In genomic region chr3:126749931-126750759, GRCh38 we compare ENCODE assay signal across 19 cellular contexts.
"Had no signal": no experiment of that assay in that cellular context is flagged by ENCODE, and none has a peak within 500 bp of the region (broad histone marks: within the 10 kb centered on the region; RNA-seq: fewer than 3 reads in every experiment).

No MANE protein-coding gene starts in this region.

- H3K36me3 Mint-ChIP-seq: activated naive CD8-positive, alpha-beta T cell treated with anti-CD3 and anti-CD28 coated beads, Interleukin-2, amount 10 ng/mL, durations not matched to agents 7 days and 5 days; type B pancreatic cell had no signal

- H3K9me3 ChIP-seq: right lobe of liver, suprapubic skin had no signal

- H3K4me3 ChIP-seq: lung, right lobe of liver, smooth muscle cell, suprapubic skin had no signal

- DNase-seq: activated CD4-positive, alpha-beta T cell treated with anti-CD3 and anti-CD28 coated beads for 36 hours; activated CD8-positive, alpha-beta T cell treated with anti-CD3 and anti-CD28 coated beads, Interleukin-2, amount 10 ng/mL, durations not matched to agents 7 days and 5 days; activated naive CD4-positive, alpha-beta T cell; activated naive CD8-positive, alpha-beta T cell treated with anti-CD3 and anti-CD28 coated beads, Interleukin-2, amount 10 ng/mL, durations not matched to agents 7 days and 5 days; effector memory CD4-positive, alpha-beta T cell; foreskin melanocyte; head of caudate nucleus; left cardiac atrium; naive thymus-derived CD8-positive, alpha-beta T cell; T-helper 1 cell; T1000 had no signal

- H3K27ac ChIP-seq: right lobe of liver, suprapubic skin had no signal

- H3K9me3 Mint-ChIP-seq: activated naive CD8-positive, alpha-beta T cell treated with anti-CD3 and anti-CD28 coated beads, Interleukin-2, amount 10 ng/mL, durations not matched to agents 7 days and 5 days; brain; central memory CD8-positive, alpha-beta T cell; naive thymus-derived CD8-positive, alpha-beta T cell; stimulated activated naive CD8-positive, alpha-beta T cell treated with anti-CD3 and anti-CD28 coated beads, Interleukin-15, Interleukin-2, amounts not matched to agents 100 ng/mL and 50 ng/mL, for 24 hours; type B pancreatic cell had no signal

- H3K27me3 Mint-ChIP-seq: activated CD4-positive, alpha-beta T cell treated with anti-CD3 and anti-CD28 coated beads for 36 hours; activated naive CD8-positive, alpha-beta T cell treated with anti-CD3 and anti-CD28 coated beads, Interleukin-2, amount 10 ng/mL, durations not matched to agents 7 days and 5 days; brain; central memory CD8-positive, alpha-beta T cell; naive thymus-derived CD8-positive, alpha-beta T cell; stimulated activated naive CD8-positive, alpha-beta T cell treated with anti-CD3 and anti-CD28 coated beads, Interleukin-15, Interleukin-2, amounts not matched to agents 100 ng/mL and 50 ng/mL, for 24 hours; type B pancreatic cell had no signal

- H3K4me1 Mint-ChIP-seq: activated CD4-positive, alpha-beta T cell treated with anti-CD3 and anti-CD28 coated beads for 36 hours had no signal

- H3K36me3 ChIP-seq: right lobe of liver, suprapubic skin had no signal

- H3K4me1 ChIP-seq: right lobe of liver had no signal

- H3K27ac Mint-ChIP-seq: activated CD4-positive, alpha-beta T cell treated with anti-CD3 and anti-CD28 coated beads for 36 hours; activated CD8-positive, alpha-beta T cell treated with anti-CD3 and anti-CD28 coated beads, Interleukin-2, amount 10 ng/mL, durations not matched to agents 7 days and 5 days; activated naive CD8-positive, alpha-beta T cell treated with anti-CD3 and anti-CD28 coated beads, Interleukin-2, amount 10 ng/mL, durations not matched to agents 7 days and 5 days; stimulated activated naive CD8-positive, alpha-beta T cell treated with anti-CD3 and anti-CD28 coated beads, Interleukin-15, Interleukin-2, amounts not matched to agents 100 ng/mL and 50 ng/mL, for 24 hours; type B pancreatic cell had no signal

- H3K27me3 ChIP-seq: right lobe of liver, suprapubic skin had no signal

- H3K4me3 Mint-ChIP-seq: activated CD4-positive, alpha-beta T cell treated with anti-CD3 and anti-CD28 coated beads for 36 hours; activated CD8-positive, alpha-beta T cell treated with anti-CD3 and anti-CD28 coated beads, Interleukin-2, amount 10 ng/mL, durations not matched to agents 7 days and 5 days; activated naive CD8-positive, alpha-beta T cell treated with anti-CD3 and anti-CD28 coated beads, Interleukin-2, amount 10 ng/mL, durations not matched to agents 7 days and 5 days; brain; central memory CD8-positive, alpha-beta T cell; naive thymus-derived CD8-positive, alpha-beta T cell; stimulated activated naive CD8-positive, alpha-beta T cell treated with anti-CD3 and anti-CD28 coated beads, Interleukin-15, Interleukin-2, amounts not matched to agents 100 ng/mL and 50 ng/mL, for 24 hours; type B pancreatic cell had no signal
